In genomic region chr2:86831537-86831936, GRCh38 we compare ENCODE assay signal across 1 cellular context.
TF ChIP-seq lines count a peak whose summit lies in the region.

No MANE protein-coding gene starts in this region.

TF ChIP-seq in HepG2, 621 proteins besides CTCF, POLR2A, EP300 and RAD21:
- TF ChIP-seq TIGD3 (CRISPR knock-in tag; IDR thresholded peaks at IDR 0.05; ENCODE audit: borderline replicate concordance) (no peak), THRA (CRISPR knock-in tag; IDR thresholded peaks at IDR 0.05; ENCODE audit: borderline replicate concordance) (no peak), CREB3 (CRISPR knock-in tag; IDR thresholded peaks at IDR 0.05) (no peak), RCOR2 (CRISPR knock-in tag; IDR thresholded peaks at IDR 0.05) (no peak), ZEB1 (IDR thresholded peaks at IDR 0.05; ENCODE audit: insufficient replicate concordance, low read depth) (no peak), ZNF652 (CRISPR knock-in tag; IDR thresholded peaks at IDR 0.05; ENCODE audit: borderline replicate concordance, low read depth) (no peak), ZNF296 (CRISPR knock-in tag; conservative IDR thresholded peaks at IDR 0.05) (no peak), TOE1 (CRISPR knock-in tag; IDR thresholded peaks at IDR 0.05) (no peak), HMG20A (CRISPR knock-in tag; IDR thresholded peaks at IDR 0.05; ENCODE audit: borderline replicate concordance) (no peak), SSRP1 (CRISPR knock-in tag; IDR thresholded peaks at IDR 0.05) (no peak), ZNF275 (CRISPR knock-in tag; IDR thresholded peaks at IDR 0.05; ENCODE audit: borderline replicate concordance) (no peak), GABPB1 (CRISPR knock-in tag; IDR thresholded peaks at IDR 0.05) (no peak)
